16 cellular contexts compared by ENCODE assay signal in genomic region chr2:114160263-114161001, GRCh38.
DNase-seq lines count a peak whose midpoint lies in the region; ATAC-seq, FAIRE-seq and TF ChIP-seq lines count a peak whose summit lies in the region.
"Had no signal": no experiment of that assay in that cellular context is flagged by ENCODE, and none has a peak within 500 bp of the region (broad histone marks: within the 10 kb centered on the region; RNA-seq: fewer than 3 reads in every experiment).

No MANE protein-coding gene starts in this region.

- no peak for TF ChIP-seq POLR2A in heart left ventricle (IDR thresholded peaks at IDR 0.05)

- H3K27ac Mint-ChIP-seq in HFFc6: no peak overlapping the region

- H3K4me1 Mint-ChIP-seq in HFFc6 (ENCODE audit: low read depth): no peaks in the 10 kb centered on the region

- no peaks in the 10 kb centered on the region for H3K36me3 ChIP-seq in heart left ventricle
- H3K36me3 ChIP-seq: HAP-1, SJCRH30 had no signal

- H3K9me3 Mint-ChIP-seq in HFFc6: no peaks in the 10 kb centered on the region; the same call in 1 of the 2 replicates

- TF ChIP-seq CTCF in heart left ventricle (IDR thresholded peaks at IDR 0.05) (no peak), omental fat pad (IDR thresholded peaks at IDR 0.05) (no peak), HFFc6 (IDR thresholded peaks at IDR 0.05) (no peak)

- no peaks in the 10 kb centered on the region for H3K27me3 Mint-ChIP-seq in HFFc6 (ENCODE audit: insufficient read depth)

- ATAC-seq in right cardiac atrium: peak in 1 of 2 donors; percentile 60
- no peak for ATAC-seq in heart left ventricle
- ATAC-seq in omental fat pad (ENCODE audit: low FRiP score): peak; percentile 85
- ATAC-seq: A549 had no signal

- H3K4me3 ChIP-seq in right cardiac atrium (ENCODE audit: low read length) (no peak overlapping the region), heart left ventricle (no peak overlapping the region)
- H3K4me3 ChIP-seq: A549, HAP-1, SJCRH30 had no signal

- no peaks in the 10 kb centered on the region for H3K9me3 ChIP-seq in right cardiac atrium (ENCODE audit: control insufficient read depth, low read length)
- H3K9me3 ChIP-seq in heart left ventricle: peaks cover 0 to 8% (median 0%) of the 10 kb centered on the region in 12 donors
- H3K9me3 ChIP-seq: A549, HAP-1, SJCRH30 had no signal

- no peaks in the 10 kb centered on the region for H3K36me3 Mint-ChIP-seq in HFFc6 (ENCODE audit: low read depth)

- H3K27ac ChIP-seq in right cardiac atrium (ENCODE audit: low read length) (no peak overlapping the region), heart left ventricle (no peak overlapping the region)
- H3K27ac ChIP-seq: A549, C4-2B, SJCRH30 had no signal

- peak; percentile 81 for FAIRE-seq in islet of Langerhans (lab: Jason Lieb, UNC)
- FAIRE-seq: A549 had no signal

- intact Hi-C loops in right cardiac atrium (cut with DNase I) (no loop called here), heart left ventricle (cut with DNase I) (no loop called here)

- no peaks in the 10 kb centered on the region for H3K27me3 ChIP-seq in right cardiac atrium (ENCODE audit: control insufficient read depth, insufficient read depth)
- no peaks in the 10 kb centered on the region for H3K27me3 ChIP-seq in heart left ventricle
- H3K27me3 ChIP-seq: SJCRH30 had no signal

- no peak overlapping the region for H3K4me3 Mint-ChIP-seq in HFFc6

- WGBS in right cardiac atrium: 52% methylated on average over 2 of the region's 2 CpGs
- 60 to 77% (median 64%) methylated on average over 2 of the region's 2 CpGs for WGBS in heart left ventricle, 4 donors

- H3K4me1 ChIP-seq in right cardiac atrium (ENCODE audit: control insufficient read depth, insufficient read depth, low read length) (no peaks in the 10 kb centered on the region), heart left ventricle (no peaks in the 10 kb centered on the region)
- H3K4me1 ChIP-seq: A549, HAP-1, SJCRH30 had no signal

- DNase-seq in right cardiac atrium (peak in 2 of 3 donors; percentile 23 to 51), heart left ventricle (no peak), omental fat pad (ENCODE audit: low spot score) (no peak), NCI-H774 (lab: John Stamatoyannopoulos, UW) (no peak), HFFc6 (no peak), foreskin melanocyte (no peak)
- DNase-seq: COR-L47, KBM-7, NCI-H187 treated with DMSO at 0.1 percent for 48 hours, NCI-H2171, NCI-H510A had no signal

Comparison
In these comparisons a context has a peak if more than half of its experiments do, and no peak if none do; other contexts are left out.
1. DNase-seq: peak in right cardiac atrium (2 of 3); none in heart left ventricle (0 of 5), omental fat pad (single experiment), NCI-H774 (single experiment), HFFc6 (single experiment) and foreskin melanocyte (single experiment).